Comparison of ENCODE assay signal across 1 cellular context in genomic region chr5:4230531-4230904, GRCh38.
TF ChIP-seq lines count a peak whose summit lies in the region.

No MANE protein-coding gene starts in this region.

TF ChIP-seq in WTC11, 78 proteins besides CTCF, POLR2A, EP300 and RAD21 (continued from another document):
- TF ChIP-seq, protein P1, sequence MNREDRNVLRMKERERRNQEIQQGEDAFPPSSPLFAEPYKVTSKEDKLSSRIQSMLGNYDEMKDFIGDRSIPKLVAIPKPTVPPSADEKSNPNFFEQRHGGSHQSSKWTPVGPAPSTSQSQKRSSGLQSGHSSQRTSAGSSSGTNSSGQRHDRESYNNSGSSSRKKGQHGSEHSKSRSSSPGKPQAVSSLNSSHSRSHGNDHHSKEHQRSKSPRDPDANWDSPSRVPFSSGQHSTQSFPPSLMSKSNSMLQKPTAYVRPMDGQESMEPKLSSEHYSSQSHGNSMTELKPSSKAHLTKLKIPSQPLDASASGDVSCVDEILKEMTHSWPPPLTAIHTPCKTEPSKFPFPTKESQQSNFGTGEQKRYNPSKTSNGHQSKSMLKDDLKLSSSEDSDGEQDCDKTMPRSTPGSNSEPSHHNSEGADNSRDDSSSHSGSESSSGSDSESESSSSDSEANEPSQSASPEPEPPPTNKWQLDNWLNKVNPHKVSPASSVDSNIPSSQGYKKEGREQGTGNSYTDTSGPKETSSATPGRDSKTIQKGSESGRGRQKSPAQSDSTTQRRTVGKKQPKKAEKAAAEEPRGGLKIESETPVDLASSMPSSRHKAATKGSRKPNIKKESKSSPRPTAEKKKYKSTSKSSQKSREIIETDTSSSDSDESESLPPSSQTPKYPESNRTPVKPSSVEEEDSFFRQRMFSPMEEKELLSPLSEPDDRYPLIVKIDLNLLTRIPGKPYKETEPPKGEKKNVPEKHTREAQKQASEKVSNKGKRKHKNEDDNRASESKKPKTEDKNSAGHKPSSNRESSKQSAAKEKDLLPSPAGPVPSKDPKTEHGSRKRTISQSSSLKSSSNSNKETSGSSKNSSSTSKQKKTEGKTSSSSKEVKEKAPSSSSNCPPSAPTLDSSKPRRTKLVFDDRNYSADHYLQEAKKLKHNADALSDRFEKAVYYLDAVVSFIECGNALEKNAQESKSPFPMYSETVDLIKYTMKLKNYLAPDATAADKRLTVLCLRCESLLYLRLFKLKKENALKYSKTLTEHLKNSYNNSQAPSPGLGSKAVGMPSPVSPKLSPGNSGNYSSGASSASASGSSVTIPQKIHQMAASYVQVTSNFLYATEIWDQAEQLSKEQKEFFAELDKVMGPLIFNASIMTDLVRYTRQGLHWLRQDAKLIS (CRISPR knock-in tag; IDR thresholded peaks at IDR 0.05; ENCODE audit: borderline replicate concordance), result no peak
- TF ChIP-seq ESRRA (CRISPR knock-in tag; IDR thresholded peaks at IDR 0.05; ENCODE audit: borderline replicate concordance), result no peak
- no peak for TF ChIP-seq TEAD4 (CRISPR knock-in tag; IDR thresholded peaks at IDR 0.05)
- no peak for TF ChIP-seq ZNF138 (CRISPR knock-in tag; conservative IDR thresholded peaks at IDR 0.05)
- no peak for TF ChIP-seq ZNF263 (CRISPR knock-in tag; IDR thresholded peaks at IDR 0.05; ENCODE audit: low read depth)
- no peak for TF ChIP-seq NFATC4 (CRISPR knock-in tag; IDR thresholded peaks at IDR 0.05)
- no peak for TF ChIP-seq ZNF423 (CRISPR knock-in tag; IDR thresholded peaks at IDR 0.05)
- TF ChIP-seq, protein P2, sequence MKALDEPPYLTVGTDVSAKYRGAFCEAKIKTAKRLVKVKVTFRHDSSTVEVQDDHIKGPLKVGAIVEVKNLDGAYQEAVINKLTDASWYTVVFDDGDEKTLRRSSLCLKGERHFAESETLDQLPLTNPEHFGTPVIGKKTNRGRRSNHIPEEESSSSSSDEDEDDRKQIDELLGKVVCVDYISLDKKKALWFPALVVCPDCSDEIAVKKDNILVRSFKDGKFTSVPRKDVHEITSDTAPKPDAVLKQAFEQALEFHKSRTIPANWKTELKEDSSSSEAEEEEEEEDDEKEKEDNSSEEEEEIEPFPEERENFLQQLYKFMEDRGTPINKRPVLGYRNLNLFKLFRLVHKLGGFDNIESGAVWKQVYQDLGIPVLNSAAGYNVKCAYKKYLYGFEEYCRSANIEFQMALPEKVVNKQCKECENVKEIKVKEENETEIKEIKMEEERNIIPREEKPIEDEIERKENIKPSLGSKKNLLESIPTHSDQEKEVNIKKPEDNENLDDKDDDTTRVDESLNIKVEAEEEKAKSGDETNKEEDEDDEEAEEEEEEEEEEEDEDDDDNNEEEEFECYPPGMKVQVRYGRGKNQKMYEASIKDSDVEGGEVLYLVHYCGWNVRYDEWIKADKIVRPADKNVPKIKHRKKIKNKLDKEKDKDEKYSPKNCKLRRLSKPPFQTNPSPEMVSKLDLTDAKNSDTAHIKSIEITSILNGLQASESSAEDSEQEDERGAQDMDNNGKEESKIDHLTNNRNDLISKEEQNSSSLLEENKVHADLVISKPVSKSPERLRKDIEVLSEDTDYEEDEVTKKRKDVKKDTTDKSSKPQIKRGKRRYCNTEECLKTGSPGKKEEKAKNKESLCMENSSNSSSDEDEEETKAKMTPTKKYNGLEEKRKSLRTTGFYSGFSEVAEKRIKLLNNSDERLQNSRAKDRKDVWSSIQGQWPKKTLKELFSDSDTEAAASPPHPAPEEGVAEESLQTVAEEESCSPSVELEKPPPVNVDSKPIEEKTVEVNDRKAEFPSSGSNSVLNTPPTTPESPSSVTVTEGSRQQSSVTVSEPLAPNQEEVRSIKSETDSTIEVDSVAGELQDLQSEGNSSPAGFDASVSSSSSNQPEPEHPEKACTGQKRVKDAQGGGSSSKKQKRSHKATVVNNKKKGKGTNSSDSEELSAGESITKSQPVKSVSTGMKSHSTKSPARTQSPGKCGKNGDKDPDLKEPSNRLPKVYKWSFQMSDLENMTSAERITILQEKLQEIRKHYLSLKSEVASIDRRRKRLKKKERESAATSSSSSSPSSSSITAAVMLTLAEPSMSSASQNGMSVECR (CRISPR knock-in tag; IDR thresholded peaks at IDR 0.05; ENCODE audit: borderline replicate concordance), result no peak
- TF ChIP-seq TP53 (CRISPR knock-in tag; IDR thresholded peaks at IDR 0.05), result no peak
- TF ChIP-seq, protein P3, sequence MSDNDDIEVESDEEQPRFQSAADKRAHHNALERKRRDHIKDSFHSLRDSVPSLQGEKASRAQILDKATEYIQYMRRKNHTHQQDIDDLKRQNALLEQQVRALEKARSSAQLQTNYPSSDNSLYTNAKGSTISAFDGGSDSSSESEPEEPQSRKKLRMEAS (CRISPR knock-in tag; IDR thresholded peaks at IDR 0.05), result no peak
- TF ChIP-seq NR2C2 (CRISPR knock-in tag; IDR thresholded peaks at IDR 0.05), result no peak
- TF ChIP-seq JAZF1 (CRISPR knock-in tag; IDR thresholded peaks at IDR 0.05), result no peak
